15 cellular contexts compared by ENCODE assay signal in the genomic region with DNA sequence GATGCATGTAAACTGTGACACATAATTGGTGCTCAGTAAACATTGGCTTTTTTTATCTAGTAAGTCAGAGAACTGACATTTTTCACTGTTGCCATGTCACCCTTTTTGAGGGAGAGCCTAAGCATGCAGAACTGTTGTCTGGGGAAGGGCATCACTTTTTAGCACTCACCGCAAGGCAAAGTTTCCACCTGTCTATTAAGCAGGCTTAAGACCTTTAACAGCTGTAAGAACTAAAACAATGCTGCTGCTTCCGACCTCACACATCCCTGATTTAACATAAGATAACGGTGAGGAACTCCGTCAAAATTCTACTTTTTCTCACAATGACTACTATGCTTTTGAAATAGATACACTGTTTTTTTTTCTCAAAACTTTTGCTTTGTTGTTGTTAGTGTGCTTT.
DNase-seq lines count a peak whose midpoint lies in the region; ATAC-seq, FAIRE-seq and TF ChIP-seq lines count a peak whose summit lies in the region.
"Had no signal": no experiment of that assay in that cellular context is flagged by ENCODE, and none has a peak within 500 bp of the region (broad histone marks: within the 10 kb centered on the region; RNA-seq: fewer than 3 reads in every experiment).

No MANE protein-coding gene starts in this region.

- dilution Hi-C loops in endothelial cell of umbilical vein (cut with MboI; ENCODE audit: extremely low pct_ligation_motif_present, low sequenced_read_pairs), result no loop called here

- H3K36me3 Mint-ChIP-seq in HFFc6 (ENCODE audit: low read depth), result peaks cover 5% of the 10 kb centered on the region

- H3K27me3 Mint-ChIP-seq in HFFc6 (ENCODE audit: insufficient read depth), result no peaks in the 10 kb centered on the region; the same call in none of the 2 replicates

- H4K20me1 ChIP-seq in endothelial cell of umbilical vein (replicated peaks; ENCODE audit: control insufficient read depth, extremely low read depth, insufficient read depth, low read length) (no peaks in the 10 kb centered on the region), osteoblast (ENCODE audit: insufficient read depth, low read length) (no peaks in the 10 kb centered on the region)
- H4K20me1 ChIP-seq: BLaER1 treated with 17β-estradiol and CSF1 and Interleukin-3, amounts not matched to agents 10 nM and 100 nM had no signal

- TF ChIP-seq POLR2A in endothelial cell of umbilical vein (IDR thresholded peaks at IDR 0.05; ENCODE audit: low read depth, low read length), result no peak

- H2AFZ ChIP-seq in ACC112 (ENCODE audit: low read length, unreplicated experiment), result peak overlapping the region; percentile 94
- H2AFZ ChIP-seq in endothelial cell of umbilical vein (ENCODE audit: low read depth, low read length), result no peak overlapping the region
- H2AFZ ChIP-seq in osteoblast (ENCODE audit: low read length), result no peak overlapping the region

- H3K4me1 Mint-ChIP-seq in HFFc6 (ENCODE audit: low read depth), result peaks cover 46% of the 10 kb centered on the region

- no TSS peak for BruUV-seq in endothelial cell of umbilical vein (replicated peaks; lab: Mats Ljungman, UMichigan)

- CTCF ChIA-PET in endothelial cell of umbilical vein (lab: Charles Lee), result no interaction called here

- peak overlapping the region; percentile 96 for H3K27ac Mint-ChIP-seq in HFFc6

- H3K27me3 ChIP-seq in ACC112 (ENCODE audit: insufficient read depth, low read length) (no peaks in the 10 kb centered on the region), endothelial cell of umbilical vein (ENCODE audit: control insufficient read depth in 2 of 2, insufficient read depth in 2 of 2, low read length in 2 of 2) (no peaks in the 10 kb centered on the region), osteoblast (ENCODE audit: insufficient read depth, low read length) (no peaks in the 10 kb centered on the region)
- H3K27me3 ChIP-seq: BLaER1 treated with 17β-estradiol and CSF1 and Interleukin-3, amounts not matched to agents 10 nM and 100 nM had no signal

- H3K9me1 ChIP-seq in endothelial cell of umbilical vein (replicated peaks; ENCODE audit: control insufficient read depth, extremely low read depth, insufficient read depth, low read length), result no peaks in the 10 kb centered on the region

- TF ChIP-seq CTCF in HFFc6 (IDR thresholded peaks at IDR 0.05) (no peak), endothelial cell of umbilical vein (IDR thresholded peaks at IDR 0.05; ENCODE audit: extremely low read depth in 1 of 2, insufficient read depth in 1 of 2, low read depth in 1 of 2, low read length in 2 of 2) (no peak), osteoblast (IDR thresholded peaks at IDR 0.05; ENCODE audit: extremely low read depth, low read depth, low read length) (no peak)

- H3K27ac ChIP-seq in ACC112 (ENCODE audit: low read depth, low read length) (peak overlapping the region; percentile 85), endothelial cell of umbilical vein (ENCODE audit: insufficient read depth, low read depth, low read length) (peak overlapping the region; percentile 82), osteoblast (ENCODE audit: low read depth, low read length) (peak overlapping the region; percentile 53)
- H3K27ac ChIP-seq: BLaER1 treated with 17β-estradiol and CSF1 and Interleukin-3, amounts not matched to agents 10 nM and 100 nM; SK-N-MC had no signal

- peaks cover 25% of the 10 kb centered on the region for H3K4me1 ChIP-seq in ACC112 (ENCODE audit: control insufficient read depth, insufficient read depth, low read length, unreplicated experiment)
- H3K4me1 ChIP-seq in endothelial cell of umbilical vein (ENCODE audit: control insufficient read depth, extremely low read depth, insufficient read depth, low read length), result peaks cover 24% of the 10 kb centered on the region
- no peaks in the 10 kb centered on the region for H3K4me1 ChIP-seq in osteoblast (ENCODE audit: insufficient read depth, low read length)
- H3K4me1 ChIP-seq: BLaER1 treated with 17β-estradiol and CSF1 and Interleukin-3, amounts not matched to agents 10 nM and 100 nM had no signal

- no peaks in the 10 kb centered on the region for H3K79me2 ChIP-seq in ACC112 (ENCODE audit: control insufficient read depth, insufficient read depth, low read length, unreplicated experiment)
- H3K79me2 ChIP-seq in endothelial cell of umbilical vein (ENCODE audit: control insufficient read depth, insufficient read depth, low read length), result no peaks in the 10 kb centered on the region
- H3K79me2 ChIP-seq in osteoblast (ENCODE audit: insufficient read depth, low read length), result no peaks in the 10 kb centered on the region

- H3K9me3 Mint-ChIP-seq in HFFc6, result no peaks in the 10 kb centered on the region

- no peaks in the 10 kb centered on the region for H3K9me3 ChIP-seq in endothelial cell of umbilical vein (replicated peaks; ENCODE audit: control insufficient read depth, insufficient read depth, low read length)
- H3K9me3 ChIP-seq in osteoblast (ENCODE audit: low read depth, low read length), result no peaks in the 10 kb centered on the region
- H3K9me3 ChIP-seq: BLaER1 treated with 17β-estradiol and CSF1 and Interleukin-3, amounts not matched to agents 10 nM and 100 nM had no signal

- intact Hi-C loops in endothelial cell of umbilical vein (cut with micrococcal nuclease), result loop anchor here (5.0 kb wide), 1 partner anchor 54 kb away; no protein-coding TSS in a partner anchor

- peak overlapping the region; percentile 38 for H3K4me3 Mint-ChIP-seq in HFFc6

- H3K4me2 ChIP-seq in endothelial cell of umbilical vein (ENCODE audit: insufficient read depth, low read length) (no peak overlapping the region), osteoblast (ENCODE audit: insufficient read depth, low read length) (no peak overlapping the region)
- H3K4me2 ChIP-seq: BLaER1 treated with 17β-estradiol and CSF1 and Interleukin-3, amounts not matched to agents 10 nM and 100 nM had no signal

- H3K36me3 ChIP-seq in ACC112 (ENCODE audit: insufficient read depth, low read length), result no peaks in the 10 kb centered on the region
- H3K36me3 ChIP-seq in endothelial cell of umbilical vein (ENCODE audit: control insufficient read depth in 2 of 2, extremely low read depth in 1 of 2, insufficient read depth in 2 of 2, low read length in 2 of 2), result no peaks in the 10 kb centered on the region
- no peaks in the 10 kb centered on the region for H3K36me3 ChIP-seq in osteoblast (ENCODE audit: insufficient read depth, low read length)
- H3K36me3 ChIP-seq: BLaER1 treated with 17β-estradiol and CSF1 and Interleukin-3, amounts not matched to agents 10 nM and 100 nM had no signal

- POLR2A ChIA-PET in endothelial cell of umbilical vein (lab: Charles Lee), result no interaction called here

- no peak for FAIRE-seq in endothelial cell of umbilical vein (lab: Jason Lieb, UNC)

- DNase-seq in HFFc6 (peak; percentile 15), endothelial cell of umbilical vein (ENCODE audit: low read depth, low spot score) (peak; percentile 35), osteoblast (ENCODE audit: insufficient read length, low spot score, missing footprints) (peak; percentile 39), GDM1 (lab: John Stamatoyannopoulos, UW) (no peak), SHP77 treated with DMSO at 0.1 percent for 48 hours (lab: John Stamatoyannopoulos, UW) (no peak)
- DNase-seq: H7, Kasumi-1, NCI-H2227 treated with DMSO at 0.1 percent for 48 hours, NCI-H524 treated with DMSO at 0.1 percent for 48 hours, PC-3 had no signal

- H3K4me3 ChIP-seq in ACC112 (ENCODE audit: low read depth, low read length) (peak overlapping the region; percentile 63; the same call in 1 of the 2 replicates), endothelial cell of umbilical vein (replicated peaks in 1 of 3; ENCODE audit: insufficient read depth in 1 of 3, low read depth in 1 of 3, low read length in 3 of 3) (no peak overlapping the region), osteoblast (ENCODE audit: insufficient read depth, low read length) (no peak overlapping the region)
- H3K4me3 ChIP-seq: BLaER1 treated with 17β-estradiol and CSF1 and Interleukin-3, amounts not matched to agents 10 nM and 100 nM; SK-N-MC had no signal

- ATAC-seq in HG03521 (IDR thresholded peaks at IDR 0.05; ENCODE audit: unreplicated experiment) (no peak), GM18867 (IDR thresholded peaks at IDR 0.05; ENCODE audit: unreplicated experiment) (no peak)
- ATAC-seq: PC-3 had no signal

- H3K9ac ChIP-seq in endothelial cell of umbilical vein (replicated peaks; ENCODE audit: extremely low read depth, insufficient read depth, low read length), result no peak overlapping the region
- H3K9ac ChIP-seq: BLaER1 treated with 17β-estradiol and CSF1 and Interleukin-3, amounts not matched to agents 10 nM and 100 nM had no signal

TF ChIP-seq in endothelial cell of umbilical vein, 7 proteins besides CTCF, POLR2A, EP300 and RAD21:
- no peak for TF ChIP-seq JUN (IDR thresholded peaks at IDR 0.05; ENCODE audit: borderline replicate concordance, insufficient read depth, insufficient read length, low read depth)
- TF ChIP-seq GATA2 (IDR thresholded peaks at IDR 0.05; ENCODE audit: insufficient read depth, insufficient read length, low read depth, low read length), result peak; percentile 47
- TF ChIP-seq MYC (IDR thresholded peaks at IDR 0.05; ENCODE audit: low read depth, low read length), result no peak
- TF ChIP-seq FOS (IDR thresholded peaks at IDR 0.05; ENCODE audit: borderline replicate concordance, insufficient read depth, low read length), result no peak

Comparison
In these comparisons a context has a peak if more than half of its experiments do, and no peak if none do; other contexts are left out.
1. DNase-seq: peak in HFFc6 (single experiment), endothelial cell of umbilical vein (single experiment) and osteoblast (single experiment); none in GDM1 (single experiment) and SHP77 treated with DMSO at 0.1 percent for 48 hours (single experiment).
2. Peak in every context shown above with its lines, with median percentiles within 50 percentile points of each other: H3K27ac ChIP-seq.